Comparison of ENCODE assay signal across 1 cellular context in the genomic region with DNA sequence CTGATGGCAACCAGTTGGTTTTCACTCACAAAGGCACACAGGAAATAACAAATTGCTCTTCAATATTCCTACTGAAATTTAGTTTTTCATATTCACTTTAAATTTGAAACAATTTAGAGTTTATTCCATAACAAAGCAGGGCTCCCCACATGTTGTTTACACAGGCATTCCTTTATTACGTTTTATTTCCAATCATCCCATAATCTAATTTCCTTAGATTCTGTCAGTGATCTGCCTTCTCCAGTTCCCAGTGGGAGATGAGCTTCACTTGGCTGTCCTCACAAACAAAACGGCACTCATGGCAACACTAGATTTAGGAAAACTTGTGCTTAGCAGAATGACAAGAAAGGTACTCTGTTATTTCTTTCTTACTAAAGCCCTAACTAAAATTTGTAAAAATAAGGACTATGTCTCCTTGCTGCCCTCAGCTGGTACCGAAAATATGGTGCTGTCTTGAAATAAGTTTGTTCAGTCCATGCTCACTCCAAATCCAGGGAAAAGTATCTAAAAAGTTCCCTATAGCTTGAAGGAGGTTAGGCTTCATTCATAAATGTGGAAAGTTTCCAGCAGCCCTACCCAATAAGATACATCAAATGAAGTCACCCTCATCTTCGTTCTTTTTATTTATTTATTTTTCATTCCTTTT.
TF ChIP-seq lines count a peak whose summit lies in the region.

No MANE protein-coding gene starts in this region.

TF ChIP-seq in HepG2, 621 proteins besides CTCF, POLR2A, EP300 and RAD21:
- TF ChIP-seq ZNF556 (CRISPR knock-in tag; IDR thresholded peaks at IDR 0.05; ENCODE audit: borderline replicate concordance): no peak
- TF ChIP-seq FOXA3 (CRISPR knock-in tag; IDR thresholded peaks at IDR 0.05): no peak
- TF ChIP-seq NR2F6 (IDR thresholded peaks at IDR 0.05): no peak
- TF ChIP-seq NR2F6 (CRISPR knock-in tag; IDR thresholded peaks at IDR 0.05): no peak
- TF ChIP-seq, protein P1, sequence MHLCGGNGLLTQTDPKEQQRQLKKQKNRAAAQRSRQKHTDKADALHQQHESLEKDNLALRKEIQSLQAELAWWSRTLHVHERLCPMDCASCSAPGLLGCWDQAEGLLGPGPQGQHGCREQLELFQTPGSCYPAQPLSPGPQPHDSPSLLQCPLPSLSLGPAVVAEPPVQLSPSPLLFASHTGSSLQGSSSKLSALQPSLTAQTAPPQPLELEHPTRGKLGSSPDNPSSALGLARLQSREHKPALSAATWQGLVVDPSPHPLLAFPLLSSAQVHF (CRISPR knock-in tag; IDR thresholded peaks at IDR 0.05): no peak
- no peak for TF ChIP-seq SMAD1 (CRISPR knock-in tag; IDR thresholded peaks at IDR 0.05; ENCODE audit: borderline replicate concordance, low read depth)
- TF ChIP-seq, protein P2, sequence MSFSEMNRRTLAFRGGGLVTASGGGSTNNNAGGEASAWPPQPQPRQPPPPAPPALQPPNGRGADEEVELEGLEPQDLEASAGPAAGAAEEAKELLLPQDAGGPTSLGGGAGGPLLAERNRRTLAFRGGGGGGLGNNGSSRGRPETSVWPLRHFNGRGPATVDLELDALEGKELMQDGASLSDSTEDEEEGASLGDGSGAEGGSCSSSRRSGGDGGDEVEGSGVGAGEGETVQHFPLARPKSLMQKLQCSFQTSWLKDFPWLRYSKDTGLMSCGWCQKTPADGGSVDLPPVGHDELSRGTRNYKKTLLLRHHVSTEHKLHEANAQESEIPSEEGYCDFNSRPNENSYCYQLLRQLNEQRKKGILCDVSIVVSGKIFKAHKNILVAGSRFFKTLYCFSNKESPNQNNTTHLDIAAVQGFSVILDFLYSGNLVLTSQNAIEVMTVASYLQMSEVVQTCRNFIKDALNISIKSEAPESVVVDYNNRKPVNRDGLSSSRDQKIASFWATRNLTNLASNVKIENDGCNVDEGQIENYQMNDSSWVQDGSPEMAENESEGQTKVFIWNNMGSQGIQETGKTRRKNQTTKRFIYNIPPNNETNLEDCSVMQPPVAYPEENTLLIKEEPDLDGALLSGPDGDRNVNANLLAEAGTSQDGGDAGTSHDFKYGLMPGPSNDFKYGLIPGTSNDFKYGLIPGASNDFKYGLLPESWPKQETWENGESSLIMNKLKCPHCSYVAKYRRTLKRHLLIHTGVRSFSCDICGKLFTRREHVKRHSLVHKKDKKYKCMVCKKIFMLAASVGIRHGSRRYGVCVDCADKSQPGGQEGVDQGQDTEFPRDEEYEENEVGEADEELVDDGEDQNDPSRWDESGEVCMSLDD (CRISPR knock-in tag; IDR thresholded peaks at IDR 0.05; ENCODE audit: borderline replicate concordance): no peak
